Comparison of ENCODE assay signal across 7 cellular contexts in the genomic region with DNA sequence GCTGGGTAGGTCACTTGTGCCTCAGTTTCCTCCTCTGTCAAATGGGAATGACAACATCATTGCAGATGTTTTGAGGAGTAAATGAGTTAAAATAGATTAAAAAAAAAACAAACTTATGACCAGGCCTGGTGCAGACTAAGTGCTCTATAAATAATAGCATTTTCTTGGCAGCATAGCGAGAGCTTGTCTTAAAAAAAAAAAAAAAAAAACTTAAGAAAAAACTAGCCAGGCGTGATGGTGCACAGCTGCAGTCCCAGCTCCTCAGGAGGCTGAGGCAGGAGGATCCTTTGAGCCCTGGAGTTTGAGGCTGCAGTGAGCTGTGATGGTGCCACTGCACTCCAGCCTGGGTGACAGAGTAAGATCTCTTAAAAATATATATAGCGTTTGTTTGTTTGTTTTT. TPM values are rescaled to one million over a fixed set of nuclear protein-coding genes. Genes with fewer than 3 reads are reported as not detected.
A peak's percentile ranks its signal among the peaks of the same experiment; 100 is the strongest.
DNase-seq lines count a peak whose midpoint lies in the region; ATAC-seq and TF ChIP-seq lines count a peak whose summit lies in the region.
"Not testable (repeated sequence)": the region's sequence is repeated elsewhere in the genome, so short reads cannot be mapped to it uniquely, and the experiment has no call there.

No MANE protein-coding gene starts in this region.

- not testable (repeated sequence) for H3K9me3 ChIP-seq in CD8-positive, alpha-beta T cell (ENCODE audit: low read length); heart right ventricle

- peaks cover 48% of the 10 kb centered on the region for H3K4me1 Mint-ChIP-seq in CD8-positive, alpha-beta T cell (ENCODE audit: low read depth)
- peaks cover 68% of the 10 kb centered on the region for H3K4me1 Mint-ChIP-seq in activated B cell treated with CpG ODN at 0.5 μM for 24 hours
- H3K4me1 Mint-ChIP-seq in activated T-helper 2 cell treated with anti-CD3 and anti-CD28 coated beads, Interferon-gamma antibody, Interleukin-2, Interleukin-4, amounts not matched to agents 10 μg/mL and 5 μg/mL and 100 μg/mL, durations not matched to agents 14 hours and 24 hours and 36 hours (ENCODE audit: low read depth): peaks cover 37% of the 10 kb centered on the region
- peaks cover 54% of the 10 kb centered on the region for H3K4me1 Mint-ChIP-seq in chondrocyte (ENCODE audit: low read depth)
- peaks cover 50 to 58% of the 10 kb centered on the region in 2 donors for H3K4me1 Mint-ChIP-seq in natural killer cell
- peaks cover 55% of the 10 kb centered on the region for H3K4me1 Mint-ChIP-seq in stimulated activated naive CD8-positive, alpha-beta T cell treated with anti-CD3 and anti-CD28 coated beads, Interleukin-15, Interleukin-2, amounts not matched to agents 100 ng/mL and 50 ng/mL, for 24 hours (ENCODE audit: low read depth)

- H3K36me3 Mint-ChIP-seq in CD8-positive, alpha-beta T cell: peaks cover 19% of the 10 kb centered on the region
- peaks cover 12% of the 10 kb centered on the region for H3K36me3 Mint-ChIP-seq in activated B cell treated with CpG ODN at 0.5 μM for 24 hours (ENCODE audit: low read depth)
- peaks cover 24% of the 10 kb centered on the region for H3K36me3 Mint-ChIP-seq in activated T-helper 2 cell treated with anti-CD3 and anti-CD28 coated beads, Interferon-gamma antibody, Interleukin-2, Interleukin-4, amounts not matched to agents 10 μg/mL and 5 μg/mL and 100 μg/mL, durations not matched to agents 14 hours and 24 hours and 36 hours (ENCODE audit: low read depth)
- H3K36me3 Mint-ChIP-seq in chondrocyte (ENCODE audit: low read depth); natural killer cell: not testable (repeated sequence)
- H3K36me3 Mint-ChIP-seq in stimulated activated naive CD8-positive, alpha-beta T cell treated with anti-CD3 and anti-CD28 coated beads, Interleukin-15, Interleukin-2, amounts not matched to agents 100 ng/mL and 50 ng/mL, for 24 hours (ENCODE audit: low read depth): peaks cover 27% of the 10 kb centered on the region

- not testable (repeated sequence) for ATAC-seq in CD8-positive, alpha-beta T cell; activated B cell treated with CpG ODN at 0.5 μM for 24 hours (ENCODE audit: low read depth); heart right ventricle; natural killer cell

- peaks cover 51% of the 10 kb centered on the region for H3K4me1 ChIP-seq in CD8-positive, alpha-beta T cell (ENCODE audit: insufficient read depth, low read length)
- peaks cover 19 to 80% (median 70%) of the 10 kb centered on the region in 9 donors for H3K4me1 ChIP-seq in heart right ventricle

- H3K9me3 Mint-ChIP-seq in CD8-positive, alpha-beta T cell; activated B cell treated with CpG ODN at 0.5 μM for 24 hours; activated T-helper 2 cell treated with anti-CD3 and anti-CD28 coated beads, Interferon-gamma antibody, Interleukin-2, Interleukin-4, amounts not matched to agents 10 μg/mL and 5 μg/mL and 100 μg/mL, durations not matched to agents 14 hours and 24 hours and 36 hours; chondrocyte (ENCODE audit: low read depth); natural killer cell; stimulated activated naive CD8-positive, alpha-beta T cell treated with anti-CD3 and anti-CD28 coated beads, Interleukin-15, Interleukin-2, amounts not matched to agents 100 ng/mL and 50 ng/mL, for 24 hours: not testable (repeated sequence)

- peak overlapping the region; percentile 98 for H3K27ac Mint-ChIP-seq in CD8-positive, alpha-beta T cell
- H3K27ac Mint-ChIP-seq in activated B cell treated with CpG ODN at 0.5 μM for 24 hours (peak overlapping the region; percentile 75), chondrocyte (ENCODE audit: unreplicated experiment) (peak overlapping the region; percentile 15), natural killer cell (peak overlapping the region; percentile 91 to 94)
- not testable (repeated sequence) for H3K27ac Mint-ChIP-seq in activated T-helper 2 cell treated with anti-CD3 and anti-CD28 coated beads, Interferon-gamma antibody, Interleukin-2, Interleukin-4, amounts not matched to agents 10 μg/mL and 5 μg/mL and 100 μg/mL, durations not matched to agents 14 hours and 24 hours and 36 hours
- H3K27ac Mint-ChIP-seq in stimulated activated naive CD8-positive, alpha-beta T cell treated with anti-CD3 and anti-CD28 coated beads, Interleukin-15, Interleukin-2, amounts not matched to agents 100 ng/mL and 50 ng/mL, for 24 hours: peak overlapping the region; percentile 75

- H3K4me3 ChIP-seq in CD8-positive, alpha-beta T cell (ENCODE audit: low read depth, low read length); heart right ventricle: not testable (repeated sequence)

- H3K27ac ChIP-seq in CD8-positive, alpha-beta T cell (ENCODE audit: low read depth, low read length): peak overlapping the region; percentile 87
- H3K27ac ChIP-seq in heart right ventricle: peak overlapping the region in 9 of 10 donors; percentile 44 to 96 (median 91)

- DNase-seq in CD8-positive, alpha-beta T cell; activated B cell treated with CpG ODN at 0.5 μM for 24 hours; activated T-helper 2 cell treated with anti-CD3 and anti-CD28 coated beads, Interferon-gamma antibody, Interleukin-2, Interleukin-4, amounts not matched to agents 10 μg/mL and 5 μg/mL and 100 μg/mL, durations not matched to agents 14 hours and 24 hours and 36 hours (ENCODE audit: low spot score); chondrocyte (ENCODE audit: low spot score); heart right ventricle; natural killer cell: not testable (repeated sequence)

- 36% methylated on average over 3 of the region's 3 CpGs for WGBS in heart right ventricle, 2 donors

- POLR2A ChIA-PET in CD8-positive, alpha-beta T cell (lab: Charles Lee): interaction anchor here (0.6 to 4.3 kb wide), 3 partner anchors 14 to 60 kb away, joined by 3 to 32 read pairs (median 12); no protein-coding TSS in a partner anchor
- POLR2A ChIA-PET in activated B cell treated with CpG ODN at 0.5 μM for 24 hours (lab: Charles Lee): interaction anchor here (0.5 to 9.7 kb wide), 5 partner anchors 12 to 1764 kb away, joined by 4 to 342 read pairs (median 6); no protein-coding TSS in a partner anchor

- peak overlapping the region; percentile 90 for H3K4me3 Mint-ChIP-seq in CD8-positive, alpha-beta T cell
- H3K4me3 Mint-ChIP-seq in activated B cell treated with CpG ODN at 0.5 μM for 24 hours (peak overlapping the region; percentile 93), natural killer cell (peak overlapping the region; percentile 64)
- H3K4me3 Mint-ChIP-seq in activated T-helper 2 cell treated with anti-CD3 and anti-CD28 coated beads, Interferon-gamma antibody, Interleukin-2, Interleukin-4, amounts not matched to agents 10 μg/mL and 5 μg/mL and 100 μg/mL, durations not matched to agents 14 hours and 24 hours and 36 hours (ENCODE audit: low read depth): peak overlapping the region; percentile 21
- H3K4me3 Mint-ChIP-seq in chondrocyte (ENCODE audit: unreplicated experiment): not testable (repeated sequence)
- H3K4me3 Mint-ChIP-seq in stimulated activated naive CD8-positive, alpha-beta T cell treated with anti-CD3 and anti-CD28 coated beads, Interleukin-15, Interleukin-2, amounts not matched to agents 100 ng/mL and 50 ng/mL, for 24 hours: peak overlapping the region; percentile 92

- not testable (repeated sequence) for H3K36me3 ChIP-seq in CD8-positive, alpha-beta T cell (ENCODE audit: insufficient read depth, low read length); heart right ventricle

- TF ChIP-seq CTCF in CD8-positive, alpha-beta T cell (IDR thresholded peaks at IDR 0.05); activated B cell treated with CpG ODN at 0.5 μM for 24 hours (IDR thresholded peaks at IDR 0.05); chondrocyte (IDR thresholded peaks at IDR 0.05); heart right ventricle (IDR thresholded peaks at IDR 0.05); natural killer cell (IDR thresholded peaks at IDR 0.05): not testable (repeated sequence)

- not testable (repeated sequence) for H3K27me3 Mint-ChIP-seq in CD8-positive, alpha-beta T cell (ENCODE audit: low read depth); activated B cell treated with CpG ODN at 0.5 μM for 24 hours; activated T-helper 2 cell treated with anti-CD3 and anti-CD28 coated beads, Interferon-gamma antibody, Interleukin-2, Interleukin-4, amounts not matched to agents 10 μg/mL and 5 μg/mL and 100 μg/mL, durations not matched to agents 14 hours and 24 hours and 36 hours (ENCODE audit: low read depth); chondrocyte (ENCODE audit: low read depth); natural killer cell (ENCODE audit: low read depth in 2 of 2); stimulated activated naive CD8-positive, alpha-beta T cell treated with anti-CD3 and anti-CD28 coated beads, Interleukin-15, Interleukin-2, amounts not matched to agents 100 ng/mL and 50 ng/mL, for 24 hours

- intact Hi-C loops in CD8-positive, alpha-beta T cell (cut with DNase I, micrococcal nuclease): loop anchor here (5.0 to 10.0 kb wide), 3 partner anchors 138 to 1587 kb away; partner anchors contain the start of genes DNAJB1 (in 1 of the 2) and JUNB (in 1 of the 2)
- intact Hi-C loops in activated B cell treated with CpG ODN at 0.5 μM for 24 hours (cut with micrococcal nuclease) (loop anchor here (5.0 kb wide), 1 partner anchor 372 kb away; the partner anchor contains the start of gene RFX1), natural killer cell (cut with micrococcal nuclease) (loop anchor here (10.0 kb wide), 1 partner anchor 1225 kb away; the partner anchor contains the start of genes IER2 and STX10)
- intact Hi-C loops in activated T-helper 2 cell treated with anti-CD3 and anti-CD28 coated beads, Interferon-gamma antibody, Interleukin-2, Interleukin-4, amounts not matched to agents 10 μg/mL and 5 μg/mL and 100 μg/mL, durations not matched to agents 14 hours and 24 hours and 36 hours (cut with micrococcal nuclease); heart right ventricle (cut with DNase I): not testable (repeated sequence)

- H3K27me3 ChIP-seq in CD8-positive, alpha-beta T cell (ENCODE audit: insufficient read depth, low read length); heart right ventricle: not testable (repeated sequence)

- CTCF ChIA-PET in CD8-positive, alpha-beta T cell (lab: Charles Lee): interaction anchor here (0.9 to 9.6 kb wide), 5 partner anchors 15 to 31 kb away, joined by 3 to 118 read pairs (median 7); no protein-coding TSS in a partner anchor
- CTCF ChIA-PET in activated B cell treated with CpG ODN at 0.5 μM for 24 hours (lab: Charles Lee): interaction anchor here (2.4 to 3.3 kb wide), 2 partner anchors 9 to 17 kb away, joined by 11 to 33 read pairs; no protein-coding TSS in a partner anchor

RNA-seq across cellular contexts. Expression of gene ADGRE5, which starts 1.6 kb away (rescaled TPM):
- 100 to 1,000 TPM; 822 to 834 TPM for total RNA-seq in CD8-positive, alpha-beta T cell
- total RNA-seq in activated B cell treated with CpG ODN at 0.5 μM for 24 hours (129 and 135 TPM in 2 replicates), chondrocyte (1.8 to 12.7 TPM (median 10.7 TPM) in 3 replicates), heart right ventricle (10 to 100 TPM; 24.0 to 58.0 (median 32.8) TPM), natural killer cell (1,000 to 10,000 TPM; 1,036 to 1,703 (median 1,382) TPM)
- 177 and 183 TPM in 2 replicates for total RNA-seq in activated T-helper 2 cell treated with anti-CD3 and anti-CD28 coated beads, Interferon-gamma antibody, Interleukin-2, Interleukin-4, amounts not matched to agents 10 μg/mL and 5 μg/mL and 100 μg/mL, durations not matched to agents 14 hours and 24 hours and 36 hours
- polyA plus RNA-seq in heart right ventricle: 10 to 100 TPM; 14.5 to 30.6 TPM

RNA-seq across cellular contexts. Expression of gene DDX39A, which starts 39.5 kb away (rescaled TPM):
- total RNA-seq in CD8-positive, alpha-beta T cell: 100 to 1,000 TPM; 342 to 372 TPM
- total RNA-seq in activated B cell treated with CpG ODN at 0.5 μM for 24 hours (210 and 211 TPM in 2 replicates), chondrocyte (51.4 to 58.5 TPM (median 51.8 TPM) in 3 replicates), heart right ventricle (10 to 100 TPM; 15.4 to 39.6 (median 21.7) TPM), natural killer cell (100 to 1,000 TPM; 397 to 569 (median 557) TPM)
- total RNA-seq in activated T-helper 2 cell treated with anti-CD3 and anti-CD28 coated beads, Interferon-gamma antibody, Interleukin-2, Interleukin-4, amounts not matched to agents 10 μg/mL and 5 μg/mL and 100 μg/mL, durations not matched to agents 14 hours and 24 hours and 36 hours: 268 TPM in 2 replicates
- polyA plus RNA-seq in heart right ventricle: 100 to 1,000 TPM in 1 of 2 donors, 10 to 100 TPM in 1; 78.3 to 110 TPM

RNA-seq across cellular contexts. Expression of gene PKN1, which starts 53.4 kb away (rescaled TPM):
- total RNA-seq in CD8-positive, alpha-beta T cell: 100 to 1,000 TPM; 152 to 158 TPM
- total RNA-seq in activated B cell treated with CpG ODN at 0.5 μM for 24 hours (139 and 159 TPM in 2 replicates), chondrocyte (112 to 204 TPM (median 195 TPM) in 3 replicates), heart right ventricle (100 to 1,000 TPM in 9 of 10 donors, 10 to 100 TPM in 1; 85.2 to 176 (median 126) TPM), natural killer cell (100 to 1,000 TPM; 323 to 351 (median 350) TPM)
- total RNA-seq in activated T-helper 2 cell treated with anti-CD3 and anti-CD28 coated beads, Interferon-gamma antibody, Interleukin-2, Interleukin-4, amounts not matched to agents 10 μg/mL and 5 μg/mL and 100 μg/mL, durations not matched to agents 14 hours and 24 hours and 36 hours: 171 and 172 TPM in 2 replicates
- polyA plus RNA-seq in heart right ventricle: 100 to 1,000 TPM; 108 to 146 TPM
